1 cellular context compared by ENCODE assay signal in the genomic region with DNA sequence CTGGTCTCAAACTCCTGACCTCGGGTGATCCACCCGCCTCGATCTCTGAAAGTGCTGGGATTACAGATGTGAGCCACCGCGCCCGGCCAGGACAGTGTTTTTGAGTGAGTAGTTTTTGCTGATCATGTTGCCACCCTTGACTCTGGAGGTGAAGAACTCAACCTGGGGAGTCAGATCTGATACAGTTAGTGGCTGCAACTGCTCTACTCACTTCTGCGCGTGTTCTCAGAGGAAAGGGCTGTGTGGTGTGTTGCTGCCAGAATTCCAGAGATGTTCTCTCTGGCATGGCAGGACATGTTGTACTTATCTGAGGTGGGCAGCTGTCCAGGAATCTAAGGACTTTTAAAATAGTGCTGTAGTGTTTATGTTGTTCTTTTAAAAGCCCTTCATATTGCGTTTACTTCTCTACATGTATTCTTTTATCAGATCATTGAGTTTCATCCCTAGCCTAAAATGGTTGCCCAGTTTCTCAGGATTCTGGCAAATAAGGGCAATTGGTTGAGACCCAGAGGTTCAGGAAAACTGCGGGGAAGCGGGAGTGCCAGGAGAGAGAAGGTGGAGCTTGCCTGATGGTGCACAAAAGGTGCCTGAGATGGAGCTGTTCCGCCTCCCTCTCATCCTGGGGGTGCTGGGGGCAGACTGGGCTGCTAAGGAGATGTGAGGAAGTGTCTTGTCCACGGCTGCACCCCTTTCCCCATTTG.
TF ChIP-seq lines count a peak whose summit lies in the region.

No MANE protein-coding gene starts in this region.

TF ChIP-seq in GM23338, 12 proteins besides CTCF, POLR2A, EP300 and RAD21:
- TF ChIP-seq ZNF462 (CRISPR knock-in tag; IDR thresholded peaks at IDR 0.05) (no peak), JUNB (IDR thresholded peaks at IDR 0.05; ENCODE audit: unreplicated experiment) (no peak), POLR2AphosphoS5 (IDR thresholded peaks at IDR 0.05; ENCODE audit: low read depth) (no peak), EZH2 (IDR thresholded peaks at IDR 0.05; ENCODE audit: low read depth, unreplicated experiment) (no peak), ZNF114 (CRISPR knock-in tag; IDR thresholded peaks at IDR 0.05) (no peak)
